Comparison of ENCODE assay signal across 10 cellular contexts in genomic region chr5:115033861-115034260, GRCh38.
DNase-seq lines count a peak whose midpoint lies in the region; ATAC-seq lines count a peak whose summit lies in the region.
"Had no signal": no experiment of that assay in that cellular context is flagged by ENCODE, and none has a peak within 500 bp of the region (broad histone marks: within the 10 kb centered on the region; RNA-seq: fewer than 3 reads in every experiment).

No MANE protein-coding gene starts in this region.

- DNase-seq in EH (ENCODE audit: low read depth) (peak; percentile 1), RPMI8226 (peak; percentile 35), left kidney (ENCODE audit: low read depth, low spot score) (peak; percentile 41), NCI-H2081 treated with DMSO at 0.1 percent for 48 hours (lab: John Stamatoyannopoulos, UW) (no peak), NCI-H526 treated with DMSO at 0.1 percent for 48 hours (lab: John Stamatoyannopoulos, UW) (no peak)
- DNase-seq: activated CD8-positive, alpha-beta memory T cell treated with anti-CD3 and anti-CD28 coated beads, Interleukin-2, amount 50 U/mL, for 4 hours had no signal

- ATAC-seq in HG02870 (IDR thresholded peaks at IDR 0.05; ENCODE audit: unreplicated experiment) (peak; percentile 71), HG02852 (IDR thresholded peaks at IDR 0.05; ENCODE audit: unreplicated experiment) (no peak)
- ATAC-seq in activated CD4-positive, CD25-positive, alpha-beta regulatory T cell treated with anti-CD3 and anti-CD28 coated beads, Interleukin-2, amount 50 U/mL, for 24 hours: no peak
- ATAC-seq: mucosa of descending colon had no signal

Comparison
In these comparisons a context has a peak if more than half of its experiments do, and no peak if none do; other contexts are left out.
1. DNase-seq: peak in EH (single experiment), RPMI8226 (single experiment) and left kidney (single experiment); none in NCI-H2081 treated with DMSO at 0.1 percent for 48 hours (single experiment) and NCI-H526 treated with DMSO at 0.1 percent for 48 hours (single experiment).